26 cellular contexts compared by ENCODE assay signal in the genomic region with DNA sequence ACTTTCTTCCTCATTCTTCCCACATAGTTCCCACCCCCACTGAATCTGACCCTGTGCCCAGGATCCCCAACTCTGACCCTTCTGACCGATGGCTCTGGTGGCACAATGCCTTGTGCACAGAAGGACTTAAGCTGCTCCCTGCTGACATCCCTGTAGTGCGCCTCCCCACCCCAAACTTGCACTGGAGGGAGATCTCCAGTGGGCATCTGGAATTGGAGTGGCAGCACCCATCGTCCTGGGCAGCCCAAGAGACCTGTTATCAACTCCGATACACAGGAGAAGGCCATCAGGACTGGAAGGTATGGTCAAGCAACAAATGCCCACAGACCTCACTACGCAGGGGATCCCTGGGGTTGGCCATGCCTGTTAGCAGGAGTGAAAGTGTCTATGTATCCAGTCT. TPM values are rescaled to one million over a fixed set of nuclear protein-coding genes. Genes with fewer than 3 reads are reported as not detected.
A peak's percentile ranks its signal among the peaks of the same experiment; 100 is the strongest.
DNase-seq lines count a peak whose midpoint lies in the region; ATAC-seq and TF ChIP-seq lines count a peak whose summit lies in the region.
"Had no signal": no experiment of that assay in that cellular context is flagged by ENCODE, and none has a peak within 500 bp of the region (broad histone marks: within the 10 kb centered on the region; RNA-seq: fewer than 3 reads in every experiment).

No MANE protein-coding gene starts in this region.

- no peak overlapping the region for H3K9ac ChIP-seq in neuronal stem cell (ENCODE audit: low read depth, low read length, poor library complexity)
- H3K9ac ChIP-seq: BLaER1 had no signal

- no peaks in the 10 kb centered on the region for H3K36me3 ChIP-seq in left ventricle myocardium inferior
- no peaks in the 10 kb centered on the region for H3K36me3 ChIP-seq in right atrium auricular region
- no peaks in the 10 kb centered on the region for H3K36me3 ChIP-seq in neuronal stem cell (replicated peaks in 1 of 2; ENCODE audit: control insufficient read depth in 2 of 2, insufficient read depth in 2 of 2, low read length in 2 of 2)
- H3K36me3 ChIP-seq: BLaER1, MG63 had no signal

- no peak overlapping the region for H4K8ac ChIP-seq in neuronal stem cell (ENCODE audit: low read depth, low read length)

- H3K79me1 ChIP-seq in neuronal stem cell (ENCODE audit: low read depth, low read length) = no peaks in the 10 kb centered on the region

- H3K27ac ChIP-seq in left ventricle myocardium inferior (replicated peaks) (peak overlapping the region; percentile 99), right atrium auricular region (peak overlapping the region; percentile 87 to 91), neuronal stem cell (replicated peaks; ENCODE audit: low read length) (no peak overlapping the region)
- H3K27ac ChIP-seq: BLaER1 had no signal

- H3K4me1 ChIP-seq in left ventricle myocardium inferior (peaks cover 69% of the 10 kb centered on the region), right atrium auricular region (peaks cover 0 to 58% of the 10 kb centered on the region in 2 donors), neuronal stem cell (ENCODE audit: control insufficient read depth in 2 of 2, insufficient read depth in 1 of 2, low read depth in 1 of 2, low read length in 2 of 2) (peaks cover 9 to 16% of the 10 kb centered on the region in 2 donors)

- H3K18ac ChIP-seq in neuronal stem cell (ENCODE audit: low read length) = peak overlapping the region; percentile 46

- TF ChIP-seq CTCF in left ventricle myocardium inferior (IDR thresholded peaks at IDR 0.05; ENCODE audit: borderline replicate concordance) (no peak), right atrium auricular region (IDR thresholded peaks at IDR 0.05) (no peak)

- no peak overlapping the region for H3K4ac ChIP-seq in neuronal stem cell (ENCODE audit: low read length)

- H2BK5ac ChIP-seq in neuronal stem cell (ENCODE audit: low read length) = no peak overlapping the region

- H3K4me3 ChIP-seq in left ventricle myocardium inferior = no peak overlapping the region
- H3K4me3 ChIP-seq in right atrium auricular region = no peak overlapping the region
- no peak overlapping the region for H3K4me3 ChIP-seq in neuronal stem cell (ENCODE audit: low read length in 2 of 2)
- H3K4me3 ChIP-seq: BLaER1, MG63 had no signal

- peak overlapping the region; percentile 82 for H2BK15ac ChIP-seq in neuronal stem cell (ENCODE audit: low read length)

- DNase-seq in left ventricle myocardium inferior = no peak
- no peak for DNase-seq in left cardiac atrium
- no peak for DNase-seq in right atrium auricular region (ENCODE audit: low spot score)
- DNase-seq in neuronal stem cell (ENCODE audit: low spot score) = no peak
- DNase-seq in iPS-NIHi7 (ENCODE audit: extremely low spot score) = no peak
- DNase-seq: CD4-positive, CD25-positive, alpha-beta regulatory T cell; GOT3; HCEC 1CT; IMR-90; KG1; MG63; NCI-H1105 treated with DMSO at 0.1 percent for 48 hours; NCI-H146; NCI-H1930; NCI-H2107; NCI-H446; NCI-H524 treated with DMSO at 0.1 percent for 48 hours; NCI-H774; PC-3; SHP77 had no signal

- H2AFZ ChIP-seq in neuronal stem cell (ENCODE audit: low read length) = no peak overlapping the region

- no peaks in the 10 kb centered on the region for H3K27me3 ChIP-seq in left ventricle myocardium inferior (ENCODE audit: low read depth)
- H3K27me3 ChIP-seq in right atrium auricular region = no peaks in the 10 kb centered on the region
- H3K27me3 ChIP-seq in neuronal stem cell (ENCODE audit: control insufficient read depth in 3 of 3, insufficient read depth in 3 of 3, low read depth in 1 of 3, low read length in 3 of 3) = peaks cover 0 to 60% (median 0%) of the 10 kb centered on the region in 3 experiments
- H3K27me3 ChIP-seq: BLaER1, MG63 had no signal

- no peak for ATAC-seq in left cardiac atrium
- ATAC-seq in GM19463 (IDR thresholded peaks at IDR 0.05; ENCODE audit: unreplicated experiment) = no peak
- ATAC-seq in GM21576 (IDR thresholded peaks at IDR 0.05; ENCODE audit: unreplicated experiment) = no peak
- ATAC-seq: PC-3 had no signal

- no peaks in the 10 kb centered on the region for H3K9me3 ChIP-seq in left ventricle myocardium inferior (replicated peaks)
- H3K9me3 ChIP-seq in right atrium auricular region = no peaks in the 10 kb centered on the region
- H3K9me3 ChIP-seq in neuronal stem cell (replicated peaks in 1 of 2; ENCODE audit: control insufficient read depth in 2 of 2, insufficient read depth in 1 of 2, low read depth in 1 of 2, low read length in 2 of 2) = no peaks in the 10 kb centered on the region
- H3K9me3 ChIP-seq: BLaER1, MG63 had no signal

- H3K4me2 ChIP-seq in neuronal stem cell (ENCODE audit: insufficient read depth, low read length, poor library complexity, severe bottlenecking) = no peak overlapping the region
- H3K4me2 ChIP-seq: BLaER1 had no signal

- no peak overlapping the region for H2BK12ac ChIP-seq in neuronal stem cell (ENCODE audit: low read length)

- H2AK5ac ChIP-seq in neuronal stem cell (ENCODE audit: low read depth, low read length) = peak overlapping the region; percentile 88

- no peak overlapping the region for H3K23ac ChIP-seq in neuronal stem cell (ENCODE audit: low read depth, low read length, poor library complexity)

- WGBS in neuronal stem cell (ENCODE audit: extremely low coverage in 2 of 2, insufficient read length in 2 of 2, insufficient replicate concordance in 1 of 2), 2 donors = no CpG with 5 or more reads among the region's 5 CpGs

- no peak overlapping the region for H3K14ac ChIP-seq in neuronal stem cell (ENCODE audit: low read length)

- no peak overlapping the region for H2BK120ac ChIP-seq in neuronal stem cell (ENCODE audit: low read depth, low read length)

- H4K91ac ChIP-seq in neuronal stem cell (ENCODE audit: low read depth, low read length, poor library complexity) = no peak overlapping the region

- intact Hi-C loops in left ventricle myocardium inferior (cut with micrococcal nuclease) (no loop called here), left cardiac atrium (cut with DNase I) (no loop called here)

RNA-seq across cellular contexts. Expression of gene MPL, which starts 9.0 kb away (rescaled TPM):
- total RNA-seq in left ventricle myocardium inferior (0.82 TPM), left cardiac atrium (under 1 TPM; 0.44 to 0.65 TPM), right atrium auricular region (under 1 TPM in 1 of 2 donors, not detected in 1; 0.39 TPM)
- polyA plus RNA-seq in neuronal stem cell (2013, experiment 1 of 2) = not detected
- not detected for polyA plus RNA-seq in neuronal stem cell (2013, experiment 2 of 2)
- total RNA-seq: IMR-90, PC-3, RPMI7951, SK-MEL-5 had no signal
- polyA plus RNA-seq: AG04450; CD4-positive, CD25-positive, alpha-beta regulatory T cell had no signal

RNA-seq across cellular contexts. Expression of gene CDC20, which starts 12.1 kb away (rescaled TPM):
- total RNA-seq in left ventricle myocardium inferior (0.99 TPM), left cardiac atrium (1 to 10 TPM in 1 of 2 donors, under 1 TPM in 1; 0.34 to 1.4 TPM), right atrium auricular region (1 to 10 TPM in 1 of 2 donors, under 1 TPM in 1; 0.63 to 2.5 TPM)
- polyA plus RNA-seq in neuronal stem cell (2013, experiment 1 of 2) = 166 TPM
- polyA plus RNA-seq in neuronal stem cell (2013, experiment 2 of 2) = 165 TPM

RNA-seq across cellular contexts. Expression of gene ELOVL1, which starts 21.2 kb away (rescaled TPM):
- total RNA-seq in left ventricle myocardium inferior (26.7 TPM), left cardiac atrium (10 to 100 TPM; 35.9 to 49.4 TPM), right atrium auricular region (10 to 100 TPM; 24.3 to 41.4 TPM)
- 16.3 TPM for polyA plus RNA-seq in neuronal stem cell (2013, experiment 1 of 2)
- polyA plus RNA-seq in neuronal stem cell (2013, experiment 2 of 2) = 15.7 TPM

RNA-seq across cellular contexts. Expression of gene MED8, which starts 43.0 kb away (rescaled TPM):
- total RNA-seq in left ventricle myocardium inferior (15.7 TPM), left cardiac atrium (10 to 100 TPM; 19.1 to 27.4 TPM), right atrium auricular region (10 to 100 TPM; 18.8 to 21.3 TPM)
- 15.7 TPM for polyA plus RNA-seq in neuronal stem cell (2013, experiment 1 of 2)
- 16.3 TPM for polyA plus RNA-seq in neuronal stem cell (2013, experiment 2 of 2)

RNA-seq across cellular contexts. Expression of gene SZT2, which starts 43.1 kb away (rescaled TPM):
- total RNA-seq in left ventricle myocardium inferior (24.8 TPM), left cardiac atrium (10 to 100 TPM; 26.3 to 30.5 TPM), right atrium auricular region (10 to 100 TPM; 17.5 to 22.8 TPM)
- polyA plus RNA-seq in neuronal stem cell (2013, experiment 1 of 2) = 4.2 TPM
- 4.0 TPM for polyA plus RNA-seq in neuronal stem cell (2013, experiment 2 of 2)
